20 cellular contexts compared by ENCODE assay signal in the genomic region with DNA sequence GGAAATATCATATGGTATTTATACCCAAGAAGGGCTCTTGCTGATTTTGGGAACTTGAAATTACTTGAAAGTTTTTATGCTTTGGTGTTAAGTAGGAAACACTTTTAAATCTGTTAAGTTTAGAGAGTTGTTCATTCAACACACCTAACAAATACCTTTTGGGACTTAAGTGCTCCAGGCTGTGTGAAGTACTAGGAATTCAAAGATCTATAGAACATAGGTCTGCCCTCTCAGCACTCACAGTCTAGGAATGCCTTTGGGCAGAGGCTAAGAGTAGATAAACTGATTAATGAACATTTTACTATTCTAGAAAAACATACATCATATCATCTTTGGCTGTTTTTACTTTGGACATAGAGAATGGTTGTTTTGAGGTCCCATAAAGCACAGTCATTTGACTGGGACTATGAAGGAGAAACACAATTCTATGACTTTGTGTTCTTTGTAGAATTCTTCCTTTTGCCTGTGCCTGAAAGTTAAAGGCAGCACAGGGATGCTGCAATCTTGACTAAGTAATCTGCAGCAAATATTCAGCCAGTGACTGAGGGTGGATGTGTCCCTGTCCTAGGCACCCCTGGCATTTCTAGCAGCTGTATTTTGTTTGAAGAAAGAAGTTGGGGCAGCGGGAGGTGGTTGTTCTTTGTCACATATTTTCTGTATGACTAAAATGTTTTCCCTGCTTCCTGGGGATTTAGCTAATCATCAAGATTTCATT. TPM values are rescaled to one million over a fixed set of nuclear protein-coding genes. Genes with fewer than 3 reads are reported as not detected.
A peak's percentile ranks its signal among the peaks of the same experiment; 100 is the strongest.
DNase-seq lines count a peak whose midpoint lies in the region; ATAC-seq, FAIRE-seq and TF ChIP-seq lines count a peak whose summit lies in the region.
"Had no signal": no experiment of that assay in that cellular context is flagged by ENCODE, and none has a peak within 500 bp of the region (broad histone marks: within the 10 kb centered on the region; RNA-seq: fewer than 3 reads in every experiment).

No MANE protein-coding gene starts in this region.

- ATAC-seq in IMR-90 (ENCODE audit: low read depth) (peak; percentile 57), mucosa of descending colon (peak; percentile 20), GM18858 (IDR thresholded peaks at IDR 0.05; ENCODE audit: unreplicated experiment) (no peak)
- ATAC-seq: CD8-positive, alpha-beta T cell; Panc1; Right ventricle myocardium inferior had no signal

- no peak overlapping the region for H4K5ac ChIP-seq in IMR-90 (ENCODE audit: low read depth, low read length)
- no peak overlapping the region for H4K5ac ChIP-seq in mesendoderm (ENCODE audit: low read length)

- no peak overlapping the region for H3K56ac ChIP-seq in IMR-90 (ENCODE audit: extremely low read depth, insufficient read depth, low read length)
- H3K56ac ChIP-seq in mesendoderm (ENCODE audit: low read length), result no peak overlapping the region

- intact Hi-C loops in IMR-90 (cut with micrococcal nuclease) (no loop called here), mucosa of descending colon (cut with DNase I, micrococcal nuclease) (loop anchor here (10.0 kb wide), 1 partner anchor 674 kb away; no protein-coding TSS in a partner anchor)

- H3K4me2 ChIP-seq in IMR-90 (ENCODE audit: low read depth, low read length), result no peak overlapping the region
- no peak overlapping the region for H3K4me2 ChIP-seq in mesendoderm (ENCODE audit: low read length)

- in situ Hi-C loops in IMR-90 (cut with MboI; ENCODE audit: low sequenced_read_pairs), result no loop called here

- peak; percentile 47 for FAIRE-seq in G401.6 (lab: Jason Lieb, UNC)
- FAIRE-seq: GM18507 had no signal

- DNase-seq in IMR-90, result no peak
- DNase-seq in adipocyte (ENCODE audit: low read depth), result peak; percentile 43
- DNase-seq in mucosa of descending colon, result no peak
- DNase-seq in NK-92 treated with Interleukin-12 subunit alpha and Interleukin-12 subunit beta, amount 100 ng/mL, for 24 hours (lab: John Stamatoyannopoulos, UW), result no peak
- DNase-seq in midbrain (lab: John Stamatoyannopoulos, UW), result no peak
- DNase-seq in mesendoderm, result no peak
- DNase-seq: 8988T; CD8-positive, alpha-beta T cell; HFFc6; Kasumi-1; NCI-H1930; NCI-H446 had no signal

- dilution Hi-C loops in IMR-90 (cut with HindIII; ENCODE audit: low sequenced_read_pairs, unreplicated experiment), result no loop called here

- TF ChIP-seq CTCF in IMR-90 (conservative IDR thresholded peaks at IDR 0.05; ENCODE audit: low read depth, low read length) (no peak), mucosa of descending colon (IDR thresholded peaks at IDR 0.05) (no peak)

- no peak for TF ChIP-seq POLR2A in IMR-90 (IDR thresholded peaks at IDR 0.05; ENCODE audit: low read depth, low read length)

- no peaks in the 10 kb centered on the region for H4K20me1 ChIP-seq in IMR-90 (ENCODE audit: insufficient read depth, low read length)

- H4K91ac ChIP-seq in IMR-90 (ENCODE audit: insufficient read depth, low read depth, low read length), result no peak overlapping the region

- H3K4ac ChIP-seq in IMR-90 (ENCODE audit: low read depth, low read length) (no peak overlapping the region), mesendoderm (ENCODE audit: low read depth, low read length) (no peak overlapping the region)

- peaks cover 6% of the 10 kb centered on the region for H3K27me3 ChIP-seq in IMR-90 (ENCODE audit: control insufficient read depth, insufficient read depth, low read length)
- H3K27me3 ChIP-seq in adipocyte (replicated peaks; ENCODE audit: control insufficient read depth, insufficient read depth, low read length), result peaks cover 5% of the 10 kb centered on the region
- H3K27me3 ChIP-seq in mesendoderm (ENCODE audit: insufficient read depth, low read length, poor library complexity), result no peaks in the 10 kb centered on the region

- H3K4me3 ChIP-seq in IMR-90 (ENCODE audit: insufficient read depth, low read depth, low read length), result no peak overlapping the region
- no peak overlapping the region for H3K4me3 ChIP-seq in adipocyte (ENCODE audit: low read length)
- H3K4me3 ChIP-seq in mucosa of descending colon, result no peak overlapping the region
- no peak overlapping the region for H3K4me3 ChIP-seq in mesendoderm (ENCODE audit: low read length)
- H3K4me3 ChIP-seq: SK-N-MC had no signal

- H3K14ac ChIP-seq in IMR-90 (replicated peaks; ENCODE audit: low read depth, low read length), result no peak overlapping the region

- no peak overlapping the region for H2AK9ac ChIP-seq in IMR-90 (replicated peaks; ENCODE audit: low read depth, low read length, poor library complexity)

- H3K27ac ChIP-seq in IMR-90 (ENCODE audit: insufficient read depth, low read length), result no peak overlapping the region
- H3K27ac ChIP-seq in mesendoderm (ENCODE audit: low read depth, low read length), result no peak overlapping the region
- H3K27ac ChIP-seq: SK-N-MC had no signal

- H2BK120ac ChIP-seq in IMR-90 (ENCODE audit: low read depth, low read length) (no peak overlapping the region), mesendoderm (ENCODE audit: low read depth, low read length) (no peak overlapping the region)

- no peak overlapping the region for H2BK5ac ChIP-seq in IMR-90 (ENCODE audit: low read depth, low read length, poor library complexity, severe bottlenecking)
- H2BK5ac ChIP-seq in mesendoderm (ENCODE audit: low read length), result no peak overlapping the region

- no TSS peak for BruUV-seq in IMR-90 (replicated peaks; lab: Mats Ljungman, UMichigan)

- H3K79me1 ChIP-seq in IMR-90 (ENCODE audit: low read depth in 1 of 2, low read length in 2 of 2) (no peaks in the 10 kb centered on the region), mesendoderm (ENCODE audit: low read length) (no peaks in the 10 kb centered on the region)

- no peaks in the 10 kb centered on the region for H3K79me2 ChIP-seq in mesendoderm (ENCODE audit: control insufficient read depth, insufficient read depth, low read length)

- H2BK20ac ChIP-seq in IMR-90 (ENCODE audit: low read depth, low read length), result no peak overlapping the region

- H2AK5ac ChIP-seq in IMR-90 (ENCODE audit: low read depth, low read length) (no peak overlapping the region), mesendoderm (ENCODE audit: low read length) (no peak overlapping the region)

- TF ChIP-seq RAD21 in IMR-90 (IDR thresholded peaks at IDR 0.05; ENCODE audit: low read length), result no peak

- H3K9ac ChIP-seq in IMR-90 (ENCODE audit: low read depth, low read length) (no peak overlapping the region), adipocyte (ENCODE audit: low read length) (no peak overlapping the region), mesendoderm (ENCODE audit: low read length) (no peak overlapping the region)

- no peak overlapping the region for H2BK15ac ChIP-seq in IMR-90 (ENCODE audit: low read depth, low read length)
- H2BK15ac ChIP-seq in mesendoderm (replicated peaks; ENCODE audit: low read depth), result no peak overlapping the region

- no peaks in the 10 kb centered on the region for H3K9me1 ChIP-seq in IMR-90 (ENCODE audit: insufficient read depth, low read length)

- POLR2A ChIA-PET in IMR-90 (lab: Charles Lee; ENCODE audit: unreplicated experiment), result no interaction called here

- no peak overlapping the region for H3K23ac ChIP-seq in IMR-90 (ENCODE audit: low read depth, low read length)
- no peak overlapping the region for H3K23ac ChIP-seq in mesendoderm (ENCODE audit: low read length)

- H3K4me1 ChIP-seq in IMR-90 (ENCODE audit: control insufficient read depth, insufficient read depth, low read length) (peaks cover 2% of the 10 kb centered on the region; the same call in 1 of the 2 replicates), adipocyte (ENCODE audit: control insufficient read depth, insufficient read depth, low read length) (peaks cover 23% of the 10 kb centered on the region), mucosa of descending colon (ENCODE audit: low read depth) (no peaks in the 10 kb centered on the region), mesendoderm (ENCODE audit: control insufficient read depth, low read depth, low read length) (no peaks in the 10 kb centered on the region)

- no CpG with 5 or more reads among the region's 1 CpG for WGBS in IMR-90 (ENCODE audit: extremely low coverage in 2 of 2, insufficient read length in 1 of 2), 2 experiments
- WGBS in mesendoderm (ENCODE audit: extremely low coverage, insufficient coverage, low lambda C conversion rate), result no CpG with 5 or more reads among the region's 1 CpG

- no peak overlapping the region for H4K8ac ChIP-seq in IMR-90 (ENCODE audit: low read depth in 2 of 2, low read length in 2 of 2)
- H4K8ac ChIP-seq in mesendoderm (ENCODE audit: low read depth, low read length), result no peak overlapping the region

- no peaks in the 10 kb centered on the region for H3K36me3 ChIP-seq in IMR-90 (ENCODE audit: control insufficient read depth, insufficient read depth, low read length)
- H3K36me3 ChIP-seq in adipocyte (ENCODE audit: control insufficient read depth, insufficient read depth, low read length, severe bottlenecking), result no peaks in the 10 kb centered on the region
- no peaks in the 10 kb centered on the region for H3K36me3 ChIP-seq in mucosa of descending colon (ENCODE audit: low read depth)
- H3K36me3 ChIP-seq in mesendoderm (ENCODE audit: control insufficient read depth, insufficient read depth, low read length), result no peaks in the 10 kb centered on the region

- H3K18ac ChIP-seq in IMR-90 (ENCODE audit: low read depth, low read length) (no peak overlapping the region), mesendoderm (ENCODE audit: low read length) (no peak overlapping the region)

- no peak overlapping the region for H2AFZ ChIP-seq in IMR-90 (replicated peaks; ENCODE audit: low read length, poor library complexity)

- CTCF ChIA-PET in IMR-90 (lab: Yijun Ruan, JAX), result interaction anchor here (0.6 to 1.6 kb wide), 5 partner anchors 8 to 673 kb away, joined by 3 to 8 read pairs (median 4); a partner anchor contains a TSS

- H3K9me3 ChIP-seq in IMR-90 (ENCODE audit: control insufficient read depth, insufficient read depth, low read length) (no peaks in the 10 kb centered on the region), adipocyte (ENCODE audit: control insufficient read depth, low read length) (no peaks in the 10 kb centered on the region), mucosa of descending colon (no peaks in the 10 kb centered on the region)

TF ChIP-seq in IMR-90, 13 proteins besides CTCF, POLR2A, EP300 and RAD21 (continues in another document):
- TF ChIP-seq SMC3 (IDR thresholded peaks at IDR 0.05; ENCODE audit: low read depth, low read length), result no peak
- no peak for TF ChIP-seq RCOR1 (IDR thresholded peaks at IDR 0.05; ENCODE audit: insufficient replicate concordance, low read length)

RNA-seq across cellular contexts. Expression of a gene that starts 8.3 kb away (rescaled TPM):
- total RNA-seq in IMR-90 (2012; rRNA removed), result under 0.01 TPM in 2 replicates
- polyA plus RNA-seq in IMR-90 (2012; rRNA removed), result 0.04 and 0.10 TPM in 2 replicates
- polyA plus RNA-seq in IMR-90 (2012; cell fraction: cytosol; rRNA removed), result 0.01 TPM in 1 of 2 replicates, not detected in the other
- polyA plus RNA-seq in IMR-90 (2012; cell fraction: nucleus; rRNA removed; ENCODE audit: low replicate concordance), result 0.08 and 0.72 TPM in 2 replicates
- total RNA-seq in mucosa of descending colon, result 10 to 100 TPM; 20.9 to 67.9 (median 39.6) TPM
- 0.03 TPM for polyA plus RNA-seq in mesendoderm (2013, experiment 1 of 2)
- 0.01 TPM for polyA plus RNA-seq in mesendoderm (2013, experiment 2 of 2)
- total RNA-seq: CD8-positive, alpha-beta T cell; H4; HT-29; Right ventricle myocardium inferior had no signal

Comparison
In these comparisons a context has a peak if more than half of its experiments do, and no peak if none do; other contexts are left out.
1. RNA of a gene that starts 8.3 kb away (total RNA-seq): 20.9 to 67.9 TPM in mucosa of descending colon; under 0.01 TPM in IMR-90; every median in the first group is over 10 times any median in the second.